Comparison of ENCODE assay signal across 8 cellular contexts in genomic region chr2:151808258-151809072, GRCh38. TPM values are rescaled to one million over a fixed set of nuclear protein-coding genes. Genes with fewer than 3 reads are reported as not detected.
DNase-seq lines count a peak whose midpoint lies in the region; ATAC-seq and TF ChIP-seq lines count a peak whose summit lies in the region.

No MANE protein-coding gene starts in this region.

- DNase-seq in AG09309 (ENCODE audit: low read depth) (no peak), GM13976 (ENCODE audit: low spot score) (no peak), T-cell (peak in 2 of 34 experiments; percentile 15 to 19), immature natural killer cell (peak; percentile 20 to 38 (median 21)), HEK293T (ENCODE audit: extremely low spot score) (no peak)
- DNase-seq in activated CD4-positive, alpha-beta T cell treated with anti-CD3 and anti-CD28 coated beads, Interleukin-2, amount 50 U/mL, for 48 hours: no peak

- peak; percentile 37 for TF ChIP-seq CTCF in AG09309 (IDR thresholded peaks at IDR 0.05; ENCODE audit: control insufficient read depth, insufficient read depth, low read depth, low read length, missing control alignments)
- TF ChIP-seq CTCF in GM13976 (IDR thresholded peaks at IDR 0.05; ENCODE audit: borderline replicate concordance, control extremely low read depth, extremely low read depth, insufficient read depth, missing control alignments): peak; percentile 25

- H3K27ac Mint-ChIP-seq in T-cell: peak overlapping the region; percentile 10 to 48
- no peak overlapping the region for H3K27ac Mint-ChIP-seq in immature natural killer cell

- CTCF ChIA-PET in T-cell (lab: Charles Lee) (interaction anchor here (0.5 to 1.4 kb wide), 7 partner anchors 11 to 204 kb away, joined by 3 to 5 read pairs (median 3); partner anchors contain the start of gene ARL5A (in 1 of the 2)), HEK293T (lab: Yijun Ruan, JAX) (no interaction called here)

- H3K36me3 Mint-ChIP-seq in T-cell: peaks cover 34% of the 10 kb centered on the region
- peaks cover 19 to 25% (median 20%) of the 10 kb centered on the region in 3 donors for H3K36me3 Mint-ChIP-seq in immature natural killer cell

- H3K4me3 ChIP-seq in AG09309 (ENCODE audit: control insufficient read depth, low read depth, low read length): no peak overlapping the region

- POLR2A ChIA-PET in T-cell (lab: Charles Lee) (no interaction called here), HEK293T (lab: Yijun Ruan, JAX) (no interaction called here)

- H3K4me1 Mint-ChIP-seq in T-cell (peaks cover 0 to 11% (median 10%) of the 10 kb centered on the region in 3 donors), immature natural killer cell (peaks cover 4 to 5% of the 10 kb centered on the region in 2 donors)

- H3K27me3 Mint-ChIP-seq in T-cell (no peaks in the 10 kb centered on the region), immature natural killer cell (ENCODE audit: low read depth in 3 of 3) (no peaks in the 10 kb centered on the region)

- in situ Hi-C loops in GM13976 (cut with MboI; ENCODE audit: low sequenced_read_pairs, unreplicated experiment): no loop called here

- H3K9me3 Mint-ChIP-seq in T-cell (no peaks in the 10 kb centered on the region), immature natural killer cell (no peaks in the 10 kb centered on the region)

- H3K4me3 Mint-ChIP-seq in T-cell (no peak overlapping the region), immature natural killer cell (no peak overlapping the region)

- ATAC-seq in T-cell (replicated peaks in 1 of 4): peak in 3 of 4 experiments; percentile 37 to 72 (median 66)
- no peak for ATAC-seq in HG03159 (IDR thresholded peaks at IDR 0.05; ENCODE audit: unreplicated experiment)
- no peak for ATAC-seq in HG03565 (IDR thresholded peaks at IDR 0.05; ENCODE audit: unreplicated experiment)

TF ChIP-seq in HEK293T, 16 proteins besides CTCF, POLR2A, EP300 and RAD21:
- TF ChIP-seq CTBP1 (IDR thresholded peaks at IDR 0.05; ENCODE audit: borderline replicate concordance) (no peak), FOXM1 (IDR thresholded peaks at IDR 0.05; ENCODE audit: borderline replicate concordance) (no peak), ZNF384 (IDR thresholded peaks at IDR 0.05) (no peak), ELF4 (IDR thresholded peaks at IDR 0.05) (no peak), LEF1 (IDR thresholded peaks at IDR 0.05; ENCODE audit: borderline replicate concordance) (no peak), L3MBTL2 (conservative IDR thresholded peaks at IDR 0.05) (no peak), FOXK2 (IDR thresholded peaks at IDR 0.05) (no peak), PKNOX1 (IDR thresholded peaks at IDR 0.05) (no peak), NFRKB (IDR thresholded peaks at IDR 0.05) (no peak), ARNT (IDR thresholded peaks at IDR 0.05) (no peak), HDGF (IDR thresholded peaks at IDR 0.05; ENCODE audit: borderline replicate concordance) (no peak), SUZ12 (IDR thresholded peaks at IDR 0.05) (no peak), SP1 (IDR thresholded peaks at IDR 0.05) (no peak), TARDBP (IDR thresholded peaks at IDR 0.05) (no peak), BHLHE40 (IDR thresholded peaks at IDR 0.05; ENCODE audit: borderline replicate concordance) (no peak), FOXA1 (IDR thresholded peaks at IDR 0.05) (no peak)

RNA-seq across cellular contexts. Expression of gene ARL5A, which starts 19.8 kb away (rescaled TPM):
- total RNA-seq in T-cell: 10 to 100 TPM; 24.4 to 44.8 (median 35.1) TPM
- 100 to 1,000 TPM in 1 of 3 donors, 10 to 100 TPM in 2; 55.4 to 143 (median 82.1) TPM for polyA plus RNA-seq in immature natural killer cell

Comparison
In these comparisons a context has a peak if more than half of its experiments do, and no peak if none do; other contexts are left out.
1. DNase-seq: peak in immature natural killer cell (3 of 3); none in AG09309 (single experiment), GM13976 (single experiment), HEK293T (single experiment) and activated CD4-positive, alpha-beta T cell treated with anti-CD3 and anti-CD28 coated beads, Interleukin-2, amount 50 U/mL, for 48 hours (0 of 2).
2. ATAC-seq: peak in T-cell (3 of 4); none in HG03159 (single experiment) and HG03565 (single experiment).
3. H3K27ac Mint-ChIP-seq: peak in T-cell (2 of 2); none in immature natural killer cell (0 of 6).